In genomic region chr6:161836643-161837448, GRCh38 we compare ENCODE assay signal across 14 cellular contexts.
DNase-seq lines count a peak whose midpoint lies in the region; ATAC-seq, FAIRE-seq and TF ChIP-seq lines count a peak whose summit lies in the region.
"Had no signal": no experiment of that assay in that cellular context is flagged by ENCODE, and none has a peak within 500 bp of the region (broad histone marks: within the 10 kb centered on the region; RNA-seq: fewer than 3 reads in every experiment).

No MANE protein-coding gene starts in this region.

- peaks cover 3 to 15% (median 6%) of the 10 kb centered on the region in 4 experiments for H3K4me1 ChIP-seq in H1 (replicated peaks in 1 of 4; ENCODE audit: control insufficient read depth in 3 of 4, insufficient read depth in 4 of 4, low read length in 3 of 4)

- no peaks in the 10 kb centered on the region for H3K36me3 ChIP-seq in H1 (ENCODE audit: control insufficient read depth in 2 of 4, insufficient read depth in 4 of 4, low read length in 3 of 4)

- FAIRE-seq in H1 (lab: Jason Lieb, UNC), result peak; percentile 48

- H2AK5ac ChIP-seq in H1 (ENCODE audit: low read depth, low read length), result no peak overlapping the region

- WGBS in H1 (ENCODE audit: extremely low coverage in 1 of 2, insufficient coverage in 1 of 2, insufficient read length in 1 of 2, insufficient replicate concordance in 2 of 2, low coverage in 1 of 2, low lambda C conversion rate in 2 of 2, missing lambda C conversion rate in 1 of 2), 2 experiments, result 84% methylated on average over 15 of the region's 15 CpGs; no CpG with 5 or more reads in 1 of the 2 experiments

- no peak overlapping the region for H2BK5ac ChIP-seq in H1 (ENCODE audit: low read depth, low read length)

- H2BK120ac ChIP-seq in H1 (replicated peaks; ENCODE audit: low read depth, low read length), result no peak overlapping the region

- H4K8ac ChIP-seq in H1 (ENCODE audit: extremely low read depth, insufficient read depth, low read length), result no peak overlapping the region

- no peak overlapping the region for H3K4ac ChIP-seq in H1 (replicated peaks; ENCODE audit: insufficient read length, low read depth, low read length)

- no peak overlapping the region for H3K27ac ChIP-seq in H1 (ENCODE audit: low read depth, low read length)
- H3K27ac ChIP-seq: skin epidermis had no signal

- H3K56ac ChIP-seq in H1 (replicated peaks; ENCODE audit: insufficient read length, low read depth, low read length), result no peak overlapping the region

- no peak overlapping the region for H3K18ac ChIP-seq in H1 (ENCODE audit: extremely low read depth, low read length)

- CTCF ChIA-PET in Calu3 (lab: Charles Lee), result no interaction called here
- CTCF ChIA-PET in H1 (lab: Charles Lee; ENCODE audit: partially characterized antibody), result interaction anchor here (0.7 to 1.5 kb wide), 15 partner anchors 9 to 388 kb away, joined by 3 to 4 read pairs (median 3); no protein-coding TSS in a partner anchor

- intact Hi-C loops in Calu3 (cut with micrococcal nuclease; ENCODE audit: unreplicated experiment), result loop anchor here (2.0 to 10.0 kb wide), 3 partner anchors 85 to 900 kb away; no protein-coding TSS in a partner anchor

- H2AFZ ChIP-seq in H1 (ENCODE audit: low read length), result 0 out of 2 replicates have a peak overlapping the region, but pooled peaks have one; percentile 12

- H2BK20ac ChIP-seq in H1 (ENCODE audit: low read length), result no peak overlapping the region

- no peaks in the 10 kb centered on the region for H4K20me1 ChIP-seq in H1 (replicated peaks in 1 of 2; ENCODE audit: control insufficient read depth in 1 of 2, insufficient read depth in 2 of 2, low read length in 2 of 2)

- no peak for TF ChIP-seq POLR2A in H1 (IDR thresholded peaks at IDR 0.05; ENCODE audit: control extremely low read depth in 1 of 2, low read depth in 2 of 2, low read length in 2 of 2)

- DNase-seq in Calu3, result peak; percentile 8
- DNase-seq in NCI-H460 (ENCODE audit: extremely low read depth, low read depth), result peak; percentile 31
- no peak for DNase-seq in H1 (ENCODE audit: low read depth in 1 of 2, low spot score in 2 of 2)
- DNase-seq in nephron progenitor cell, result no peak
- DNase-seq in T-helper 17 cell, result no peak
- DNase-seq in NCI-H1436 (lab: John Stamatoyannopoulos, UW), result no peak
- DNase-seq in activated CD8-positive, alpha-beta memory T cell treated with anti-CD3 and anti-CD28 coated beads, Interleukin-2, amount 50 U/mL, for 48 hours, result no peak
- DNase-seq in RKO (ENCODE audit: low spot score), result no peak
- DNase-seq: activated CD8-positive, alpha-beta memory T cell treated with anti-CD3 and anti-CD28 coated beads, Interleukin-2, amount 10 ng/mL, durations not matched to agents 7 days and 5 days; DMS153; Karpas-422; NCI-H82 had no signal

- H3K4me1 Mint-ChIP-seq in Calu3 (ENCODE audit: low read depth, unreplicated experiment) (peaks cover 6% of the 10 kb centered on the region), nephron progenitor cell (peaks cover 71% of the 10 kb centered on the region), T-helper 17 cell (no peaks in the 10 kb centered on the region)
- H3K4me1 Mint-ChIP-seq: activated CD8-positive, alpha-beta memory T cell treated with anti-CD3 and anti-CD28 coated beads, Interleukin-2, amount 10 ng/mL, durations not matched to agents 7 days and 5 days had no signal

- H3K36me3 Mint-ChIP-seq in Calu3 (ENCODE audit: insufficient read depth, unreplicated experiment), result no peaks in the 10 kb centered on the region
- H3K36me3 Mint-ChIP-seq in nephron progenitor cell (ENCODE audit: low read depth), result no peaks in the 10 kb centered on the region
- H3K36me3 Mint-ChIP-seq in T-helper 17 cell (ENCODE audit: low read depth), result no peaks in the 10 kb centered on the region
- H3K36me3 Mint-ChIP-seq: activated CD8-positive, alpha-beta memory T cell treated with anti-CD3 and anti-CD28 coated beads, Interleukin-2, amount 10 ng/mL, durations not matched to agents 7 days and 5 days had no signal

- no peak overlapping the region for H4K91ac ChIP-seq in H1 (replicated peaks; ENCODE audit: insufficient read length, low read length)

- H3K27me3 ChIP-seq in H1 (replicated peaks in 1 of 4; ENCODE audit: control insufficient read depth in 3 of 4, extremely low read depth in 1 of 4, insufficient read depth in 3 of 4, low read length in 3 of 4), result no peaks in the 10 kb centered on the region

- H3K79me2 ChIP-seq in H1 (ENCODE audit: control insufficient read depth in 1 of 2, insufficient read depth in 2 of 2, low read length in 2 of 2), result no peaks in the 10 kb centered on the region

- H3K23me2 ChIP-seq in H1 (ENCODE audit: low read depth, low read length), result no peaks in the 10 kb centered on the region

- H3K27me3 Mint-ChIP-seq in Calu3 (ENCODE audit: unreplicated experiment) (no peaks in the 10 kb centered on the region), nephron progenitor cell (ENCODE audit: low read depth, poor library complexity) (peaks cover 9% of the 10 kb centered on the region), T-helper 17 cell (no peaks in the 10 kb centered on the region)
- H3K27me3 Mint-ChIP-seq: activated CD8-positive, alpha-beta memory T cell treated with anti-CD3 and anti-CD28 coated beads, Interleukin-2, amount 10 ng/mL, durations not matched to agents 7 days and 5 days had no signal

- no peak overlapping the region for H3K23ac ChIP-seq in H1 (ENCODE audit: insufficient read length)

- H3K4me3 Mint-ChIP-seq in Calu3 (ENCODE audit: low read depth, unreplicated experiment) (no peak overlapping the region), nephron progenitor cell (no peak overlapping the region), T-helper 17 cell (no peak overlapping the region)
- H3K4me3 Mint-ChIP-seq: activated CD8-positive, alpha-beta memory T cell treated with anti-CD3 and anti-CD28 coated beads, Interleukin-2, amount 10 ng/mL, durations not matched to agents 7 days and 5 days had no signal

- no peak overlapping the region for H3K9ac ChIP-seq in H1 (replicated peaks in 1 of 4; ENCODE audit: extremely low read depth in 1 of 4, low read depth in 3 of 4, low read length in 3 of 4)

- no peaks in the 10 kb centered on the region for H3K9me3 Mint-ChIP-seq in Calu3 (ENCODE audit: low read depth, unreplicated experiment)
- H3K9me3 Mint-ChIP-seq in nephron progenitor cell, result no peaks in the 10 kb centered on the region

- POLR2A ChIA-PET in H1 (lab: Charles Lee; ENCODE audit: partially characterized antibody), result no interaction called here

- TF ChIP-seq CTCF in Calu3 (IDR thresholded peaks at IDR 0.05; ENCODE audit: unreplicated experiment) (no peak), H1 (IDR thresholded peaks at IDR 0.05; ENCODE audit: control extremely low read depth in 1 of 3, insufficient read depth in 1 of 3, low read depth in 1 of 3, low read length in 3 of 3) (peak in 2 of 3 experiments; percentile 33 to 57; a peak in 2 of 4 replicates), nephron progenitor cell (IDR thresholded peaks at IDR 0.05) (peak; percentile 33)

- no peaks in the 10 kb centered on the region for H3K79me1 ChIP-seq in H1 (ENCODE audit: low read depth, low read length)

- ATAC-seq in T-helper 17 cell, result no peak
- ATAC-seq: activated CD8-positive, alpha-beta memory T cell treated with anti-CD3 and anti-CD28 coated beads, Interleukin-2, amount 10 ng/mL, durations not matched to agents 7 days and 5 days had no signal

- no peaks in the 10 kb centered on the region for H3K9me3 ChIP-seq in H1 (ENCODE audit: insufficient read depth in 2 of 2, low read depth in 1 of 2, low read length in 1 of 2)
- H3K9me3 ChIP-seq in T-helper 17 cell (ENCODE audit: control insufficient read depth, low read length, poor library complexity, severe bottlenecking), result no peaks in the 10 kb centered on the region

- no peak overlapping the region for H3K4me3 ChIP-seq in H1 (ENCODE audit: extremely low read depth in 1 of 4, insufficient read depth in 2 of 4, low read depth in 3 of 4, low read length in 4 of 4)
- H3K4me3 ChIP-seq: lung, skin epidermis had no signal

- H3K27ac Mint-ChIP-seq in Calu3 (ENCODE audit: unreplicated experiment), result no peak overlapping the region
- peak overlapping the region; percentile 82 for H3K27ac Mint-ChIP-seq in nephron progenitor cell
- no peak overlapping the region for H3K27ac Mint-ChIP-seq in T-helper 17 cell
- H3K27ac Mint-ChIP-seq: activated CD8-positive, alpha-beta memory T cell treated with anti-CD3 and anti-CD28 coated beads, Interleukin-2, amount 10 ng/mL, durations not matched to agents 7 days and 5 days had no signal

- H2BK12ac ChIP-seq in H1 (ENCODE audit: low read depth, low read length), result no peak overlapping the region

- no peak overlapping the region for H2BK15ac ChIP-seq in H1 (ENCODE audit: low read length)

- H4K5ac ChIP-seq in H1 (ENCODE audit: insufficient read length, low read depth, low read length), result no peak overlapping the region

- peak; percentile 73 to 77 for TF ChIP-seq RAD21 in H1 (IDR thresholded peaks at IDR 0.05 in 1 of 2, conservative IDR thresholded peaks at IDR 0.05 in 1 of 2; ENCODE audit: low read depth in 2 of 2, low read length in 2 of 2)

- H3K4me2 ChIP-seq in H1 (ENCODE audit: insufficient read depth in 1 of 2, low read depth in 2 of 2, low read length in 2 of 2), result no peak overlapping the region

- H3K14ac ChIP-seq in H1 (ENCODE audit: insufficient read length), result no peak overlapping the region

- no peak for TF ChIP-seq EP300 in H1 (IDR thresholded peaks at IDR 0.05; ENCODE audit: borderline replicate concordance in 1 of 2, low read depth in 2 of 2, low read length in 2 of 2)

- no TSS peak for BruUV-seq in Calu3 (replicated peaks; lab: Mats Ljungman, UMichigan)

TF ChIP-seq in H1, 55 proteins besides CTCF, POLR2A, EP300 and RAD21:
- no peak for TF ChIP-seq BCL11A (IDR thresholded peaks at IDR 0.05; ENCODE audit: low read depth in 2 of 2, low read length in 2 of 2)
- TF ChIP-seq KDM5A (IDR thresholded peaks at IDR 0.05; ENCODE audit: low read length), result no peak
- no peak for TF ChIP-seq SP2 (IDR thresholded peaks at IDR 0.05; ENCODE audit: low read length)
- no peak for TF ChIP-seq RXRA (IDR thresholded peaks at IDR 0.05; ENCODE audit: insufficient read depth, low read depth, low read length)
- no peak for TF ChIP-seq EGR1 (IDR thresholded peaks at IDR 0.05; ENCODE audit: borderline replicate concordance, low read depth, low read length)
- TF ChIP-seq BACH1 (IDR thresholded peaks at IDR 0.05; ENCODE audit: low read length), result no peak
- no peak for TF ChIP-seq GABPA (IDR thresholded peaks at IDR 0.05; ENCODE audit: borderline replicate concordance, insufficient read depth, low read length)
- TF ChIP-seq SIRT6 (IDR thresholded peaks at IDR 0.05; ENCODE audit: low read length), result no peak
- TF ChIP-seq KDM4A (IDR thresholded peaks at IDR 0.05; ENCODE audit: low read depth, low read length, severe bottlenecking), result no peak

Comparison
In these comparisons a context has a peak if more than half of its experiments do, and no peak if none do; other contexts are left out.
1. DNase-seq: peak in Calu3 (single experiment) and NCI-H460 (single experiment); none in H1 (0 of 2), nephron progenitor cell (single experiment), T-helper 17 cell (0 of 3), NCI-H1436 (single experiment), activated CD8-positive, alpha-beta memory T cell treated with anti-CD3 and anti-CD28 coated beads, Interleukin-2, amount 50 U/mL, for 48 hours (single experiment) and RKO (single experiment).